ENCODE assay signal across 16 cellular contexts in the genomic region with DNA sequence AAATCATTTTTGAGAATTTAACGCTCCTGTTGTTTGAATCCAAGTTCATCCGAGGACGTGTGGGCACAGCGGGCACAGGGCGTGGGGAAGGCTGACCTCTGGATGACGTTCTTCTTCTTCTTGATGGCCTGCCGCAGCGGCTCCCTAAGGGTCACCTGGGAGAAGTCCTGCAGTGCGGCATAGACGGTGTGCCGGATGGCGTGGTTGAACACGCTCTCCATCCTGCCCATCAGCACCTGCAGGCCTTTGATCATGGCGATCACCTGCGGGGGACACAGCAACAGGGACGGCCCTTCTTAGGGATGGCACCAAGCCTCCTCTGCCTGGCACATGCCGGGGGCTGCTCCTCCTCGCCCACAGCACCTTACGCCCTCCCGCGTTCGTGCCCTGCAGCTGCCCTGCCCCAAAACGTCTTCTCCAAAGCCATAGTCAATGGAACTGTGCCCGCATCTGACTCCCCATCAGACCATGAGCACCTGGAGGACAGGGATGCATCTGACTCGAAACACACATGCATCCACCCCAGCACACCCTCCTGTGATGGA.
DNase-seq lines count a peak whose midpoint lies in the region; ATAC-seq and TF ChIP-seq lines count a peak whose summit lies in the region.
"Had no signal": no experiment of that assay in that cellular context is flagged by ENCODE, and none has a peak within 500 bp of the region (broad histone marks: within the 10 kb centered on the region; RNA-seq: fewer than 3 reads in every experiment).

No MANE protein-coding gene starts in this region.

- H3K36me3 ChIP-seq in neuronal stem cell (replicated peaks in 1 of 2; ENCODE audit: control insufficient read depth in 2 of 2, insufficient read depth in 2 of 2, low read length in 2 of 2), result peaks cover 33 to 75% of the 10 kb centered on the region in 2 donors
- peaks cover 2 to 85% (median 39%) of the 10 kb centered on the region in 6 donors for H3K36me3 ChIP-seq in spleen

- CTCF ChIA-PET in RWPE1 (lab: Yijun Ruan, JAX), result no interaction called here
- CTCF ChIA-PET in T-cell (lab: Charles Lee), result no interaction called here

- H3K27ac Mint-ChIP-seq in chondrocyte (ENCODE audit: unreplicated experiment) (no peak overlapping the region), T-cell (no peak overlapping the region)
- H3K27ac Mint-ChIP-seq: CD4-positive, CD25-positive, alpha-beta regulatory T cell; CD8-positive, alpha-beta memory T cell; GM23338 had no signal

- H3K27me3 Mint-ChIP-seq in chondrocyte (ENCODE audit: low read depth), result no peaks in the 10 kb centered on the region
- no peaks in the 10 kb centered on the region for H3K27me3 Mint-ChIP-seq in T-cell
- H3K27me3 Mint-ChIP-seq: CD4-positive, CD25-positive, alpha-beta regulatory T cell had no signal

- peak overlapping the region; percentile 63; the same call in 1 of the 2 replicates for H3K27ac ChIP-seq in RWPE1
- H3K27ac ChIP-seq in neuronal stem cell (replicated peaks; ENCODE audit: low read length), result no peak overlapping the region
- no peak overlapping the region for H3K27ac ChIP-seq in spleen
- H3K27ac ChIP-seq: HL-60 had no signal

- H3K9me3 ChIP-seq in neuronal stem cell (replicated peaks in 1 of 2; ENCODE audit: control insufficient read depth in 2 of 2, insufficient read depth in 1 of 2, low read depth in 1 of 2, low read length in 2 of 2) (peaks cover 0 to 4% of the 10 kb centered on the region in 2 donors), spleen (no peaks in the 10 kb centered on the region)
- H3K9me3 ChIP-seq: BE2C had no signal

- no peak overlapping the region for H2BK15ac ChIP-seq in neuronal stem cell (ENCODE audit: low read length)

- no CpG with 5 or more reads among the region's 25 CpGs for WGBS in neuronal stem cell (ENCODE audit: extremely low coverage in 2 of 2, insufficient read length in 2 of 2, insufficient replicate concordance in 1 of 2), 2 donors
- WGBS in spleen, 5 donors, result 92 to 97% (median 95%) methylated on average over 25 of the region's 25 CpGs

- no peaks in the 10 kb centered on the region for H3K9me3 Mint-ChIP-seq in chondrocyte (ENCODE audit: low read depth)
- H3K9me3 Mint-ChIP-seq in T-cell, result no peaks in the 10 kb centered on the region
- H3K9me3 Mint-ChIP-seq: CD4-positive, CD25-positive, alpha-beta regulatory T cell; CD8-positive, alpha-beta memory T cell; GM23338; HFFc6 had no signal

- no peak for TF ChIP-seq POLR2A in spleen (IDR thresholded peaks at IDR 0.05)

- peak overlapping the region; percentile 9 for H2BK120ac ChIP-seq in neuronal stem cell (ENCODE audit: low read depth, low read length)

- TF ChIP-seq CTCF in RWPE1 (conservative IDR thresholded peaks at IDR 0.05; ENCODE audit: low read depth), result no peak
- no peak for TF ChIP-seq CTCF in chondrocyte (IDR thresholded peaks at IDR 0.05)
- no peak for TF ChIP-seq CTCF in spleen (IDR thresholded peaks at IDR 0.05 in 8 of 11, conservative IDR thresholded peaks at IDR 0.05 in 3 of 11)

- no peak overlapping the region for H2BK12ac ChIP-seq in neuronal stem cell (ENCODE audit: low read length)

- no peak overlapping the region for H3K9ac ChIP-seq in neuronal stem cell (ENCODE audit: low read depth, low read length, poor library complexity)

- H3K4me3 Mint-ChIP-seq in chondrocyte (ENCODE audit: unreplicated experiment) (no peak overlapping the region), T-cell (no peak overlapping the region)
- H3K4me3 Mint-ChIP-seq: CD4-positive, CD25-positive, alpha-beta regulatory T cell; CD8-positive, alpha-beta memory T cell; GM23338; HFFc6 had no signal

- H3K18ac ChIP-seq in neuronal stem cell (ENCODE audit: low read length), result no peak overlapping the region

- H2AK5ac ChIP-seq in neuronal stem cell (ENCODE audit: low read depth, low read length), result peak overlapping the region; percentile 91

- peak overlapping the region; percentile 63 for H3K14ac ChIP-seq in neuronal stem cell (ENCODE audit: low read length)

- no peak overlapping the region for H3K4ac ChIP-seq in neuronal stem cell (ENCODE audit: low read length)

- H3K27me3 ChIP-seq in neuronal stem cell (ENCODE audit: control insufficient read depth in 3 of 3, insufficient read depth in 3 of 3, low read depth in 1 of 3, low read length in 3 of 3), result no peaks in the 10 kb centered on the region
- no peaks in the 10 kb centered on the region for H3K27me3 ChIP-seq in spleen (replicated peaks in 1 of 7)
- H3K27me3 ChIP-seq: BE2C had no signal

- H4K8ac ChIP-seq in neuronal stem cell (ENCODE audit: low read depth, low read length), result no peak overlapping the region

- intact Hi-C loops in spleen (cut with DNase I; ENCODE audit: low total_unique reads), result no loop called here

- H3K36me3 Mint-ChIP-seq in chondrocyte (ENCODE audit: low read depth) (peaks cover 40% of the 10 kb centered on the region), T-cell (peaks cover 5% of the 10 kb centered on the region)
- H3K36me3 Mint-ChIP-seq: CD4-positive, CD25-positive, alpha-beta regulatory T cell had no signal

- no peak overlapping the region for H3K4me2 ChIP-seq in neuronal stem cell (ENCODE audit: insufficient read depth, low read length, poor library complexity, severe bottlenecking)
- H3K4me2 ChIP-seq: GM23338 had no signal

- no peaks in the 10 kb centered on the region for H3K4me1 Mint-ChIP-seq in chondrocyte (ENCODE audit: low read depth)
- H3K4me1 Mint-ChIP-seq in T-cell, result no peaks in the 10 kb centered on the region
- H3K4me1 Mint-ChIP-seq: CD4-positive, CD25-positive, alpha-beta regulatory T cell; CD8-positive, alpha-beta memory T cell had no signal

- H4K91ac ChIP-seq in neuronal stem cell (ENCODE audit: low read depth, low read length, poor library complexity), result no peak overlapping the region

- no peak for ATAC-seq in T-cell (replicated peaks in 1 of 4)
- ATAC-seq: GM23338 had no signal

- H3K4me3 ChIP-seq in neuronal stem cell (ENCODE audit: low read length in 2 of 2) (no peak overlapping the region), spleen (no peak overlapping the region)
- H3K4me3 ChIP-seq: GM23338 had no signal

- no peak overlapping the region for H2BK5ac ChIP-seq in neuronal stem cell (ENCODE audit: low read length)

- no peak overlapping the region for H3K23ac ChIP-seq in neuronal stem cell (ENCODE audit: low read depth, low read length, poor library complexity)

- POLR2A ChIA-PET in RWPE1 (lab: Yijun Ruan, JAX; ENCODE audit: low non-redundant PET) (no interaction called here), T-cell (lab: Charles Lee) (no interaction called here)

- H3K79me1 ChIP-seq in neuronal stem cell (ENCODE audit: low read depth, low read length), result peaks cover 5% of the 10 kb centered on the region

- H2AFZ ChIP-seq in neuronal stem cell (ENCODE audit: low read length), result no peak overlapping the region
- H2AFZ ChIP-seq: GM23338 had no signal

- DNase-seq in RWPE1 (ENCODE audit: low spot score) (no peak), chondrocyte (ENCODE audit: low spot score) (peak; percentile 84), neuronal stem cell (ENCODE audit: low spot score) (no peak), spleen (peak; percentile 61), T-cell (no peak), GM19240 (ENCODE audit: insufficient read length, low spot score) (no peak), DMS 273 (lab: John Stamatoyannopoulos, UW; ENCODE audit: unreplicated experiment) (no peak)
- DNase-seq: ACHN; BE2C; C1 segment of cervical spinal cord; CD4-positive, CD25-positive, alpha-beta regulatory T cell; CD8-positive, alpha-beta memory T cell; COR-L47 had no signal

- H3K4me1 ChIP-seq in neuronal stem cell (ENCODE audit: control insufficient read depth in 2 of 2, insufficient read depth in 1 of 2, low read depth in 1 of 2, low read length in 2 of 2) (no peaks in the 10 kb centered on the region), spleen (no peaks in the 10 kb centered on the region)
- H3K4me1 ChIP-seq: BE2C had no signal

Comparison
In these comparisons a context has a peak if more than half of its experiments do, and no peak if none do; other contexts are left out.
1. DNase-seq: peak in chondrocyte (single experiment) and spleen (single experiment); none in RWPE1 (single experiment), neuronal stem cell (single experiment), T-cell (0 of 34), GM19240 (single experiment) and DMS 273 (single experiment).